In genomic region chr1:43274125-43274803, GRCh38 we compare ENCODE assay signal across 8 cellular contexts. TPM values are rescaled to one million over a fixed set of nuclear protein-coding genes. Genes with fewer than 3 reads are reported as not detected.
A peak's percentile ranks its signal among the peaks of the same experiment; 100 is the strongest.
DNase-seq lines count a peak whose midpoint lies in the region; ATAC-seq and TF ChIP-seq lines count a peak whose summit lies in the region.

No MANE protein-coding gene starts in this region.

- DNase-seq in Right ventricle myocardium superior = no peak
- DNase-seq in Right ventricle myocardium inferior (ENCODE audit: missing footprints) = no peak
- peak; percentile 70 for DNase-seq in SKM-1 treated with dmso at 0.1 percent for 144 hours (lab: John Stamatoyannopoulos, UW; ENCODE audit: unreplicated experiment)
- peak; percentile 34 for DNase-seq in chondrocyte (ENCODE audit: low spot score)
- peak in 7 of 9 donors; percentile 21 to 58 (median 43) for DNase-seq in naive thymus-derived CD4-positive, alpha-beta T cell
- DNase-seq in medulla oblongata (ENCODE audit: extremely low spot score) = no peak
- DNase-seq in NCI-H2227 treated with DMSO at 0.1 percent for 48 hours (lab: John Stamatoyannopoulos, UW) = no peak

- intact Hi-C loops in Right ventricle myocardium superior (cut with DNase I) = no loop called here
- intact Hi-C loops in Right ventricle myocardium inferior (cut with DNase I) = no loop called here
- intact Hi-C loops in naive thymus-derived CD4-positive, alpha-beta T cell (cut with micrococcal nuclease) = no loop called here

- peaks cover 9 to 17% of the 10 kb centered on the region in 2 donors for H3K4me1 ChIP-seq in naive thymus-derived CD4-positive, alpha-beta T cell (ENCODE audit: control insufficient read depth in 2 of 2, insufficient read depth in 2 of 2, low read length in 2 of 2)

- no peaks in the 10 kb centered on the region for H3K9me3 Mint-ChIP-seq in chondrocyte (ENCODE audit: low read depth)
- peaks cover 1 to 13% (median 4%) of the 10 kb centered on the region in 11 donors for H3K9me3 Mint-ChIP-seq in naive thymus-derived CD4-positive, alpha-beta T cell

- H3K4me3 Mint-ChIP-seq in chondrocyte (ENCODE audit: unreplicated experiment) = no peak overlapping the region
- H3K4me3 Mint-ChIP-seq in naive thymus-derived CD4-positive, alpha-beta T cell = peak overlapping the region in 9 of 10 donors; percentile 70 to 86 (median 79)

- TF ChIP-seq CTCF in chondrocyte (IDR thresholded peaks at IDR 0.05) = no peak

- CTCF ChIA-PET in naive thymus-derived CD4-positive, alpha-beta T cell (lab: Charles Lee) = no interaction called here

- POLR2A ChIA-PET in naive thymus-derived CD4-positive, alpha-beta T cell (lab: Charles Lee) = no interaction called here

- H3K36me3 ChIP-seq in naive thymus-derived CD4-positive, alpha-beta T cell (ENCODE audit: control insufficient read depth in 2 of 3, insufficient read depth in 3 of 3, low read length in 3 of 3) = no peaks in the 10 kb centered on the region

- peaks cover 12% of the 10 kb centered on the region for H3K4me1 Mint-ChIP-seq in chondrocyte (ENCODE audit: low read depth)
- peaks cover 14 to 42% (median 30%) of the 10 kb centered on the region in 7 donors for H3K4me1 Mint-ChIP-seq in naive thymus-derived CD4-positive, alpha-beta T cell

- ATAC-seq in Right ventricle myocardium superior (ENCODE audit: poor library complexity) = peak; percentile 19
- ATAC-seq in Right ventricle myocardium inferior = no peak
- peak; percentile 74 for ATAC-seq in naive thymus-derived CD4-positive, alpha-beta T cell
- no peak for ATAC-seq in GM21447 (IDR thresholded peaks at IDR 0.05; ENCODE audit: unreplicated experiment)

- peak overlapping the region; percentile 2 for H3K27ac Mint-ChIP-seq in chondrocyte (ENCODE audit: unreplicated experiment)
- H3K27ac Mint-ChIP-seq in naive thymus-derived CD4-positive, alpha-beta T cell = peak overlapping the region; percentile 71 to 99 (median 91)

- no peaks in the 10 kb centered on the region for H3K27me3 ChIP-seq in naive thymus-derived CD4-positive, alpha-beta T cell (ENCODE audit: control insufficient read depth in 2 of 2, insufficient read depth in 2 of 2, low read length in 2 of 2)

- H3K27ac ChIP-seq in naive thymus-derived CD4-positive, alpha-beta T cell (ENCODE audit: low read depth, low read length) = no peak overlapping the region

- no peaks in the 10 kb centered on the region for H3K36me3 Mint-ChIP-seq in chondrocyte (ENCODE audit: low read depth)
- H3K36me3 Mint-ChIP-seq in naive thymus-derived CD4-positive, alpha-beta T cell = peaks cover 0 to 11% (median 5%) of the 10 kb centered on the region in 5 donors

- H3K27me3 Mint-ChIP-seq in chondrocyte (ENCODE audit: low read depth) = peaks cover 2% of the 10 kb centered on the region
- peaks cover 4 to 21% (median 12%) of the 10 kb centered on the region in 5 donors for H3K27me3 Mint-ChIP-seq in naive thymus-derived CD4-positive, alpha-beta T cell

- no peaks in the 10 kb centered on the region for H3K9me3 ChIP-seq in naive thymus-derived CD4-positive, alpha-beta T cell (ENCODE audit: control insufficient read depth in 2 of 3, low read length in 3 of 3)

- peak overlapping the region; percentile 14 for H3K4me3 ChIP-seq in naive thymus-derived CD4-positive, alpha-beta T cell (ENCODE audit: low read length)

RNA-seq across cellular contexts. Expression of gene TMEM125, which starts 4.5 kb away (rescaled TPM):
- total RNA-seq in Right ventricle myocardium superior (not detected), Right ventricle myocardium inferior (not detected), chondrocyte (not detected in 3 replicates)
- under 1 TPM in 1 of 5 experiments, not detected in 4; 0.21 TPM for total RNA-seq in naive thymus-derived CD4-positive, alpha-beta T cell
- polyA plus RNA-seq in naive thymus-derived CD4-positive, alpha-beta T cell = under 1 TPM in 1 of 2 donors, not detected in 1; 0.50 TPM

RNA-seq across cellular contexts. Expression of gene C1orf210, which starts 11.1 kb away (rescaled TPM):
- total RNA-seq in Right ventricle myocardium superior (not detected), Right ventricle myocardium inferior (not detected), chondrocyte (not detected in 3 replicates)
- not detected for total RNA-seq in naive thymus-derived CD4-positive, alpha-beta T cell
- polyA plus RNA-seq in naive thymus-derived CD4-positive, alpha-beta T cell = not detected

RNA-seq across cellular contexts. Expression of gene TIE1, which starts 26.5 kb away (rescaled TPM):
- total RNA-seq in Right ventricle myocardium superior (18.5 TPM), Right ventricle myocardium inferior (22.2 TPM), chondrocyte (not detected in 3 replicates)
- total RNA-seq in naive thymus-derived CD4-positive, alpha-beta T cell = 1 to 10 TPM in 1 of 5 experiments, under 1 TPM in 1, not detected in 3; 0.19 to 1.9 TPM
- polyA plus RNA-seq in naive thymus-derived CD4-positive, alpha-beta T cell = not detected

Comparison
In these comparisons a context has a peak if more than half of its experiments do, and no peak if none do; other contexts are left out.
1. ATAC-seq: peak in Right ventricle myocardium superior (single experiment) and naive thymus-derived CD4-positive, alpha-beta T cell (single experiment); none in Right ventricle myocardium inferior (single experiment) and GM21447 (single experiment).
2. DNase-seq: peak in SKM-1 treated with dmso at 0.1 percent for 144 hours (single experiment), chondrocyte (single experiment) and naive thymus-derived CD4-positive, alpha-beta T cell (7 of 9); none in Right ventricle myocardium superior (single experiment), Right ventricle myocardium inferior (single experiment), medulla oblongata (single experiment) and NCI-H2227 treated with DMSO at 0.1 percent for 48 hours (single experiment).